Comparison of ENCODE assay signal across 9 cellular contexts in genomic region chr4:173014113-173014558, GRCh38.
DNase-seq lines count a peak whose midpoint lies in the region; ATAC-seq and TF ChIP-seq lines count a peak whose summit lies in the region.
"Had no signal": no experiment of that assay in that cellular context is flagged by ENCODE, and none has a peak within 500 bp of the region (broad histone marks: within the 10 kb centered on the region; RNA-seq: fewer than 3 reads in every experiment).

No MANE protein-coding gene starts in this region.

- no peak overlapping the region for H3K9ac ChIP-seq in SK-N-SH

- H3K27me3 Mint-ChIP-seq in activated CD4-positive, alpha-beta T cell treated with anti-CD3 and anti-CD28 coated beads for 36 hours, result no peaks in the 10 kb centered on the region

- TF ChIP-seq RAD21 in SK-N-SH (IDR thresholded peaks at IDR 0.05; ENCODE audit: low read length), result 0 out of 2 replicates have a peak, but pooled peaks have one; percentile 11

- no peaks in the 10 kb centered on the region for H3K9me3 Mint-ChIP-seq in activated CD4-positive, alpha-beta T cell treated with anti-CD3 and anti-CD28 coated beads for 36 hours (ENCODE audit: low read depth)

- peak overlapping the region; percentile 49 for H2AFZ ChIP-seq in SK-N-SH (ENCODE audit: low read depth)

- TF ChIP-seq POLR2A in gastroesophageal sphincter (IDR thresholded peaks at IDR 0.05), result no peak

- no peaks in the 10 kb centered on the region for H3K27me3 ChIP-seq in SK-N-SH (ENCODE audit: insufficient read depth)
- no peaks in the 10 kb centered on the region for H3K27me3 ChIP-seq in gastroesophageal sphincter
- H3K27me3 ChIP-seq: SJSA1 had no signal

- H3K27ac ChIP-seq in SK-N-SH (ENCODE audit: low read depth in 2 of 2, low read length in 1 of 2), result peak overlapping the region in 1 of 2 experiments; percentile 34; a peak in 2 of 4 replicates
- no peak overlapping the region for H3K27ac ChIP-seq in gastroesophageal sphincter
- H3K27ac ChIP-seq: SJSA1 had no signal

- intact Hi-C loops in activated CD4-positive, alpha-beta T cell treated with anti-CD3 and anti-CD28 coated beads for 36 hours (cut with DNase I, micrococcal nuclease), result loop anchor here (5.0 to 10.0 kb wide), 3 partner anchors 153 to 481 kb away; partner anchors contain the start of gene GALNT7 (in 1 of the 2)

- H3K9me3 ChIP-seq in SK-N-SH (no peaks in the 10 kb centered on the region), gastroesophageal sphincter (no peaks in the 10 kb centered on the region)
- H3K9me3 ChIP-seq: SJSA1 had no signal

- H3K36me3 ChIP-seq in SK-N-SH (replicated peaks in 1 of 2; ENCODE audit: control insufficient read depth in 1 of 2, insufficient read depth in 2 of 2, low read length in 1 of 2), result no peaks in the 10 kb centered on the region
- no peaks in the 10 kb centered on the region for H3K36me3 ChIP-seq in gastroesophageal sphincter
- H3K36me3 ChIP-seq: SJSA1 had no signal

- H4K20me1 ChIP-seq in SK-N-SH (ENCODE audit: insufficient read depth), result no peaks in the 10 kb centered on the region

- no peaks in the 10 kb centered on the region for H3K36me3 Mint-ChIP-seq in activated CD4-positive, alpha-beta T cell treated with anti-CD3 and anti-CD28 coated beads for 36 hours (ENCODE audit: low read depth)

- no peak overlapping the region for H3K4me3 Mint-ChIP-seq in activated CD4-positive, alpha-beta T cell treated with anti-CD3 and anti-CD28 coated beads for 36 hours

- no peaks in the 10 kb centered on the region for H3K79me2 ChIP-seq in SK-N-SH (ENCODE audit: insufficient read depth)

- peak overlapping the region in 1 of 2 experiments; percentile 30; a peak in 1 of 4 replicates for H3K4me3 ChIP-seq in SK-N-SH (ENCODE audit: low read depth in 2 of 2, low read length in 1 of 2)
- no peak overlapping the region for H3K4me3 ChIP-seq in gastroesophageal sphincter
- H3K4me3 ChIP-seq: SJSA1 had no signal

- H3F3A ChIP-seq in SK-N-SH (replicated peaks; ENCODE audit: insufficient read depth), result peaks cover 10% of the 10 kb centered on the region

- CTCF ChIA-PET in activated CD4-positive, alpha-beta T cell treated with anti-CD3 and anti-CD28 coated beads for 36 hours (lab: Charles Lee), result interaction anchor here (0.6 to 4.8 kb wide), 50 partner anchors 9 to 408 kb away, joined by 3 to 80 read pairs (median 4); no protein-coding TSS in a partner anchor
- CTCF ChIA-PET in SK-N-SH (lab: Yijun Ruan, JAX), result interaction anchor here (0.7 to 4.2 kb wide), 54 partner anchors 9 to 406 kb away, joined by 3 to 99 read pairs (median 5); partner anchors contain the start of gene SAP30

- peak overlapping the region; percentile 46; the same call in 1 of the 2 replicates for H3K4me2 ChIP-seq in SK-N-SH

- peak; percentile 7 for DNase-seq in activated CD4-positive, alpha-beta T cell treated with anti-CD3 and anti-CD28 coated beads for 36 hours
- DNase-seq in activated CD4-positive, alpha-beta T cell treated with anti-CD3 and anti-CD28 coated beads for 4 hours, result no peak
- DNase-seq in SK-N-SH (peak; percentile 35), smooth muscle cell of the brain vasculature (ENCODE audit: low read depth, low spot score) (peak; percentile 80), GM20000 (ENCODE audit: low spot score) (no peak), GM19238 (ENCODE audit: insufficient read length, low spot score) (no peak)

- H3K27ac Mint-ChIP-seq in activated CD4-positive, alpha-beta T cell treated with anti-CD3 and anti-CD28 coated beads for 36 hours, result no peak overlapping the region

- TF ChIP-seq CTCF in SK-N-SH (IDR thresholded peaks at IDR 0.05) (peak; percentile 28; the same call in 1 of the 2 replicates), gastroesophageal sphincter (IDR thresholded peaks at IDR 0.05) (no peak), GM20000 (IDR thresholded peaks at IDR 0.05; ENCODE audit: extremely low read depth, missing control alignments) (no peak)

- peak; percentile 64 for ATAC-seq in activated CD4-positive, alpha-beta T cell treated with anti-CD3 and anti-CD28 coated beads for 36 hours
- ATAC-seq in gastroesophageal sphincter, result peak; percentile 41
- ATAC-seq in GM18868 (IDR thresholded peaks at IDR 0.05; ENCODE audit: unreplicated experiment), result no peak

- H3K4me1 Mint-ChIP-seq in activated CD4-positive, alpha-beta T cell treated with anti-CD3 and anti-CD28 coated beads for 36 hours, result peaks cover 3% of the 10 kb centered on the region

- POLR2A ChIA-PET in activated CD4-positive, alpha-beta T cell treated with anti-CD3 and anti-CD28 coated beads for 36 hours (lab: Charles Lee), result interaction anchor here (0.7 kb wide), 1 partner anchor 75 kb away, joined by 3 read pairs; no protein-coding TSS in a partner anchor
- POLR2A ChIA-PET in SK-N-SH (lab: Yijun Ruan, JAX), result interaction anchor here (1.2 kb wide), 1 partner anchor 244 kb away, joined by 4 read pairs; no protein-coding TSS in a partner anchor

- H3K4me1 ChIP-seq in SK-N-SH (ENCODE audit: control insufficient read depth in 1 of 2, insufficient read depth in 2 of 2, low read depth in 1 of 2, low read length in 1 of 2) (peaks cover 0 to 16% of the 10 kb centered on the region in 2 experiments; a peak in 1 of 4 replicates), gastroesophageal sphincter (peaks cover 0 to 8% (median 0%) of the 10 kb centered on the region in 3 donors)
- H3K4me1 ChIP-seq: SJSA1 had no signal

- no peaks in the 10 kb centered on the region for H3K9me2 ChIP-seq in SK-N-SH

- TF ChIP-seq EP300 in SK-N-SH (IDR thresholded peaks at IDR 0.05; ENCODE audit: borderline replicate concordance in 1 of 2, low read depth in 1 of 2, low read length in 1 of 2), result no peak
- TF ChIP-seq EP300 in gastroesophageal sphincter (IDR thresholded peaks at IDR 0.05), result no peak

- 37% methylated on average over 4 of the region's 4 CpGs for WGBS in SK-N-SH (ENCODE audit: low lambda C conversion rate)
- 23 to 71% methylated on average over 2 to 4 of the region's 4 CpGs for WGBS in gastroesophageal sphincter (ENCODE audit: low coverage in 1 of 2), 2 donors

TF ChIP-seq in SK-N-SH, 30 proteins besides CTCF, POLR2A, EP300 and RAD21:
- TF ChIP-seq ELF1 (IDR thresholded peaks at IDR 0.05), result no peak
- no peak for TF ChIP-seq FOXJ3 (CRISPR knock-in tag; IDR thresholded peaks at IDR 0.05)
- no peak for TF ChIP-seq PBX3 (IDR thresholded peaks at IDR 0.05)
- peak; percentile 4; the same call in 1 of the 2 replicates for TF ChIP-seq SMC3 (IDR thresholded peaks at IDR 0.05; ENCODE audit: low read depth, low read length)
- no peak for TF ChIP-seq TAF1 (IDR thresholded peaks at IDR 0.05; ENCODE audit: borderline replicate concordance, low read depth, low read length)
- TF ChIP-seq USF2 (IDR thresholded peaks at IDR 0.05; ENCODE audit: borderline replicate concordance, low read depth, low read length), result no peak
- TF ChIP-seq MXI1 (IDR thresholded peaks at IDR 0.05; ENCODE audit: low read depth, low read length), result no peak
- peak; percentile 75; the same call in 1 of the 2 replicates for TF ChIP-seq FOSL2 (IDR thresholded peaks at IDR 0.05; ENCODE audit: borderline replicate concordance, low read depth)
- peak; percentile 21; the same call in 1 of the 2 replicates for TF ChIP-seq TCF12 (IDR thresholded peaks at IDR 0.05)
- peak; percentile 40; the same call in 1 of the 2 replicates for TF ChIP-seq JUND (IDR thresholded peaks at IDR 0.05)

Comparison
In these comparisons a context has a peak if more than half of its experiments do, and no peak if none do; other contexts are left out.
1. DNase-seq: peak in activated CD4-positive, alpha-beta T cell treated with anti-CD3 and anti-CD28 coated beads for 36 hours (single experiment), SK-N-SH (single experiment) and smooth muscle cell of the brain vasculature (single experiment); none in activated CD4-positive, alpha-beta T cell treated with anti-CD3 and anti-CD28 coated beads for 4 hours (0 of 2), GM20000 (single experiment) and GM19238 (single experiment).